1 cellular context compared by ENCODE assay signal in the genomic region with DNA sequence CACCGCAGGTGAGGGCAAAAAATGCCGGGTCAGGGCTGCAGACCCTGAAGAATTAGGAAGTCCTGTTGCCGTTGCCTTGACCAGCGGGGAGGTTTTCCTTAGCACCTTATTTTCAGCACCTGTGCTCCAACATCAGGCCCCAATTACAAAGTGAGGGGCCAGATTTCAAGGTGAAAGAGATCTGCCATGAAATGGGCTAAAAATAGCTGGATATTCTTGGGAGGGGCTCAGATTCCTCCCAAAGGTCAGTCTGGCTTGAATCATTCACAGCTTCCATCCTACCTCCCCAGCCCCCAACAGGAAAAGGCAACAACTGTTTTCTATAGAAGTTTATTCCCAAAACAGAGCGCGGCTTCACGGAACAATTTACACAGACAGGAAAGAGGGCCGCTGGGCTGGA.
TF ChIP-seq lines count a peak whose summit lies in the region.

No MANE protein-coding gene starts in this region.

TF ChIP-seq in H1, 55 proteins besides CTCF, POLR2A, EP300 and RAD21:
- no peak for TF ChIP-seq CHD2 (IDR thresholded peaks at IDR 0.05; ENCODE audit: low read length)
- no peak for TF ChIP-seq SIX5 (IDR thresholded peaks at IDR 0.05; ENCODE audit: low read depth, low read length)
- TF ChIP-seq GABPA (IDR thresholded peaks at IDR 0.05; ENCODE audit: borderline replicate concordance, insufficient read depth, low read length), result no peak
- no peak for TF ChIP-seq NANOG (IDR thresholded peaks at IDR 0.05; ENCODE audit: insufficient read depth, low read depth, low read length, poor library complexity, severe bottlenecking)
- TF ChIP-seq RNF2 (IDR thresholded peaks at IDR 0.05; ENCODE audit: borderline replicate concordance, low read depth, low read length, missing control alignments, poor library complexity, severe bottlenecking), result no peak
- no peak for TF ChIP-seq RXRA (IDR thresholded peaks at IDR 0.05; ENCODE audit: insufficient read depth, low read depth, low read length)
- TF ChIP-seq ZNF274 (IDR thresholded peaks at IDR 0.05; ENCODE audit: borderline replicate concordance, extremely low read depth, low read length), result no peak
- no peak for TF ChIP-seq KDM5A (IDR thresholded peaks at IDR 0.05; ENCODE audit: low read length)
- no peak for TF ChIP-seq CBX5 (IDR thresholded peaks at IDR 0.05; ENCODE audit: low read depth, low read length)
- TF ChIP-seq HDAC2 (IDR thresholded peaks at IDR 0.05; ENCODE audit: borderline replicate concordance in 1 of 2, low read depth in 2 of 2, low read length in 2 of 2), result no peak
- no peak for TF ChIP-seq HDAC6 (IDR thresholded peaks at IDR 0.05; ENCODE audit: low read depth, low read length)
- no peak for TF ChIP-seq TCF12 (IDR thresholded peaks at IDR 0.05; ENCODE audit: low read depth, low read length)
- no peak for TF ChIP-seq BRCA1 (IDR thresholded peaks at IDR 0.05; ENCODE audit: low read depth, low read length)
- no peak; the same call in 1 of the 2 replicates for TF ChIP-seq KDM1A (IDR thresholded peaks at IDR 0.05; ENCODE audit: borderline replicate concordance, low read length)
- no peak for TF ChIP-seq NRF1 (IDR thresholded peaks at IDR 0.05; ENCODE audit: low read depth, low read length)
- TF ChIP-seq POU5F1 (IDR thresholded peaks at IDR 0.05; ENCODE audit: low read depth, low read length), result no peak
- no peak for TF ChIP-seq E2F6 (IDR thresholded peaks at IDR 0.05)
